Comparison of ENCODE assay signal across 9 cellular contexts in genomic region chr3:51670711-51671089, GRCh38. TPM values are rescaled to one million over a fixed set of nuclear protein-coding genes. Genes with fewer than 3 reads are reported as not detected.
DNase-seq lines count a peak whose midpoint lies in the region; ATAC-seq and TF ChIP-seq lines count a peak whose summit lies in the region.
"Had no signal": no experiment of that assay in that cellular context is flagged by ENCODE, and none has a peak within 500 bp of the region (broad histone marks: within the 10 kb centered on the region; RNA-seq: fewer than 3 reads in every experiment).

No MANE protein-coding gene starts in this region.

- H3K4me1 Mint-ChIP-seq in stimulated activated naive B cell treated with anti-CD40 and anti-IgM and Interleukin-4, amounts not matched to agents 10 μg/mL and 1 μg/mL and 100 μg/mL, for 72 hours, result peaks cover 39 to 68% of the 10 kb centered on the region in 2 donors

- H3K4me3 Mint-ChIP-seq in stimulated activated naive B cell treated with anti-CD40 and anti-IgM and Interleukin-4, amounts not matched to agents 10 μg/mL and 1 μg/mL and 100 μg/mL, for 72 hours, result peak overlapping the region; percentile 64 to 94

- no peaks in the 10 kb centered on the region for H3K9me3 Mint-ChIP-seq in stimulated activated naive B cell treated with anti-CD40 and anti-IgM and Interleukin-4, amounts not matched to agents 10 μg/mL and 1 μg/mL and 100 μg/mL, for 72 hours

- H3K36me3 Mint-ChIP-seq in stimulated activated naive B cell treated with anti-CD40 and anti-IgM and Interleukin-4, amounts not matched to agents 10 μg/mL and 1 μg/mL and 100 μg/mL, for 72 hours, result peaks cover 7 to 20% of the 10 kb centered on the region in 2 donors

- peak; percentile 24 for ATAC-seq in GM21717 (IDR thresholded peaks at IDR 0.05; ENCODE audit: unreplicated experiment)
- peak; percentile 27; the same call in 2 of the 3 replicates for ATAC-seq in RWPE2 (ENCODE audit: low read depth)
- peak; percentile 35 to 38 for ATAC-seq in stimulated activated naive B cell treated with anti-CD40 and anti-IgM and Interleukin-4, amounts not matched to agents 10 μg/mL and 1 μg/mL and 100 μg/mL, for 72 hours (replicated peaks)
- ATAC-seq in GM19452 (IDR thresholded peaks at IDR 0.05; ENCODE audit: unreplicated experiment), result no peak

- DNase-seq in RWPE2 (ENCODE audit: low spot score) (no peak), fibroblast of villous mesenchyme (ENCODE audit: low read depth) (no peak), iPS-NIHi7 (ENCODE audit: extremely low spot score) (no peak), NCI-H748 treated with DMSO at 0.1 percent for 48 hours (lab: John Stamatoyannopoulos, UW) (no peak)
- DNase-seq in stimulated activated naive B cell treated with anti-CD40 and anti-IgM and Interleukin-4, amounts not matched to agents 10 μg/mL and 1 μg/mL and 100 μg/mL, for 72 hours, result no peak

- TF ChIP-seq CTCF in C4-2B (conservative IDR thresholded peaks at IDR 0.05), result no peak
- no peak for TF ChIP-seq CTCF in RWPE2 (IDR thresholded peaks at IDR 0.05; ENCODE audit: poor library complexity, severe bottlenecking)
- TF ChIP-seq CTCF in fibroblast of villous mesenchyme (IDR thresholded peaks at IDR 0.05; ENCODE audit: insufficient read depth, low read depth, low read length), result no peak

- H3K4me3 ChIP-seq in RWPE2 (ENCODE audit: severe bottlenecking), result peak overlapping the region; percentile 53
- H3K4me3 ChIP-seq in fibroblast of villous mesenchyme (ENCODE audit: low read depth, low read length), result peak overlapping the region; percentile 91

- no peaks in the 10 kb centered on the region for H3K27me3 Mint-ChIP-seq in stimulated activated naive B cell treated with anti-CD40 and anti-IgM and Interleukin-4, amounts not matched to agents 10 μg/mL and 1 μg/mL and 100 μg/mL, for 72 hours

- H3K9me3 ChIP-seq in RWPE2 (ENCODE audit: severe bottlenecking), result no peaks in the 10 kb centered on the region

- H3K36me3 ChIP-seq in RWPE2 (ENCODE audit: low read depth), result peaks cover 4% of the 10 kb centered on the region

- peaks cover 11% of the 10 kb centered on the region for H3K4me1 ChIP-seq in RWPE2 (ENCODE audit: insufficient read depth, poor library complexity, severe bottlenecking)

- H3K27ac ChIP-seq in C4-2B, result peak overlapping the region; percentile 96
- peak overlapping the region; percentile 71 for H3K27ac ChIP-seq in RWPE2 (ENCODE audit: poor library complexity, severe bottlenecking)

- peak overlapping the region; percentile 72 for H3K27ac Mint-ChIP-seq in stimulated activated naive B cell treated with anti-CD40 and anti-IgM and Interleukin-4, amounts not matched to agents 10 μg/mL and 1 μg/mL and 100 μg/mL, for 72 hours

- H3K27me3 ChIP-seq in RWPE2 (ENCODE audit: insufficient read depth, poor library complexity, severe bottlenecking), result no peaks in the 10 kb centered on the region

RNA-seq across cellular contexts. Expression of gene TEX264, which starts 0.4 kb away (rescaled TPM):
- total RNA-seq in fibroblast of villous mesenchyme, result 37.6 and 37.7 TPM in 2 replicates

RNA-seq across cellular contexts. Expression of gene GRM2, which starts 36.2 kb away (rescaled TPM):
- under 0.01 TPM in 1 of 2 replicates, not detected in the other for total RNA-seq in fibroblast of villous mesenchyme
- total RNA-seq: LHCN-M2 had no signal
